In the genomic region with DNA sequence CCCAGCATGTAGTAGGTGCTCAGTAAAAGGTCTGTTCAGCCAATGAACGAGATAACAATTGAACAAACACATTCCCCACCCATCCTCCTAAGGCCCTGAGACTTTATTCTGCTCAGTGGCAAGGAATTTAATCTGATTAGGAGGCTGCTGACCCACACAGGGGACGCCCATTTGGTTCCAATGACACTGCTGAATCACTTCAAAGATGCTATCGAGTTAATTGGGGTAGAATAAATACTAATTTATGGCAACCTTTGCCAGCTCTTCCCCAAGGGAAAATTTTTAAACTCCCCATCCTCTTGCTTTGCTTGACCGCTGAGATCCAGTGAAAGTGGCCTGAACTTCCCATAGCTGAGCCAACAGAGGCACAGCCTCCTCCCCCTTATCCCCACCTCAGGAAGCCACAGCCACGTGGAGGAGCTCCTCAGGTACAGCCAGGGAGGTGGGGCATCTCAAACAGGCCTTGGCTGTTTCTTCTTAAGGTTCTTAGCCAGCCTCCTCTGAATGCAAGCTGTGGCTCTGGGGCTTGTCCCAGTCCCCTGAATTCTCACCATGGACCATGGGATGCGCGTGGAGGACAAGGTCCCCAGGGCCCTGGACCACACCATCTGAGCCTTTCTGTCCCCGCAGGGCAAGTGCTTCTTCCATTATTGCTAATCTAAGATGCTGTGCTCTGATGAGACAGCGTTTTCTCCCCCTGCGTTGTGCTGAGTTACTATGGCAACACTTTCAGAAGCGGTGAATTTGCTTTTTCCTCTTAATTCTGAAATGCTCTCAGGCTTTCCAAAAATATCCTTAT, we compare ENCODE assay signal across 1 cellular context.
A peak's percentile ranks its signal among the peaks of the same experiment; 100 is the strongest.
TF ChIP-seq lines count a peak whose summit lies in the region.

No MANE protein-coding gene starts in this region.

TF ChIP-seq in K562, 482 proteins besides CTCF, POLR2A, EP300 and RAD21:
- TF ChIP-seq PHF21A (IDR thresholded peaks at IDR 0.05; ENCODE audit: borderline replicate concordance, low read depth): no peak
- TF ChIP-seq RFX1 (IDR thresholded peaks at IDR 0.05): peak; percentile 66
